Comparison of ENCODE assay signal across 24 cellular contexts in the genomic region with DNA sequence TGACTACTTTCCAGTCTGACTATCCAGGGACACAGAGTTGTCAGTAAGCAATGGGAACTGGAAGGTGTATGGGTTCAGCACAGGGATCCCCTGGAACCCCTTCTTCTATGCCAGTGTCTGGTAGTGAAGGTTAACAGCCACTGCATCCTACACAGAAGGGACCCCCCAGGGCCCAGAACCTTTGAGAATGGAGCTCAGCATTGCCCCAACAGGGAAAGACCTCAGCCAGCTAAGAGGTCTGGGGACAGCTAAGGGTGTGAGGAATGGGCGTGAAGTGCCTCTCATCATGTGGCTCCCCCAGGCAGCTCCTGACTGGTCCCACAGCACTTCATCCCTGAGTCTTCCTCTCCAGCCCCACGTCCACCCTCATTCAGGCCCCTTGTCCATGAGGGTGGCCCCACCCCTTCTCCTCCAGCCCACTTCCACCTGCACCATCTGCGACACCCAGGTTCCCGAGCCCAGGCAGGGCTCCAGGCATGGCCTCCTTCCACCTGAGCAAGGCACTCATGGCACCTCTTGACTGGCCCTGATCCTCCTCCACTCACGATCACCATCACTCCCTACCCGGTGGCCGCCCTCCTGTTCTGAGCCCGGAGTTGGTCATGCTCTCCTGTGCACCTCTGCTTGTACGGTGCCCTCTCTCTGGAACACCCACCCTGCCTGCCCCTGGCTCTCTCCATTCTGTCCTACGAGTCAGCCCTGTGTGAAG.
DNase-seq lines count a peak whose midpoint lies in the region; ATAC-seq and TF ChIP-seq lines count a peak whose summit lies in the region.
"Had no signal": no experiment of that assay in that cellular context is flagged by ENCODE, and none has a peak within 500 bp of the region (broad histone marks: within the 10 kb centered on the region; RNA-seq: fewer than 3 reads in every experiment).

No MANE protein-coding gene starts in this region.

- H3K27me3 Mint-ChIP-seq in activated naive CD8-positive, alpha-beta T cell treated with anti-CD3 and anti-CD28 coated beads, Interleukin-2, amount 10 ng/mL, durations not matched to agents 7 days and 5 days: no peaks in the 10 kb centered on the region
- no peaks in the 10 kb centered on the region for H3K27me3 Mint-ChIP-seq in activated naive CD8-positive, alpha-beta T cell treated with anti-CD3 and anti-CD28 coated beads, Interleukin-2, amount 50 U/mL, for 24 hours
- H3K27me3 Mint-ChIP-seq in endodermal cell (ENCODE audit: insufficient read depth): no peaks in the 10 kb centered on the region
- H3K27me3 Mint-ChIP-seq: activated naive CD8-positive, alpha-beta T cell treated with anti-CD3 and anti-CD28 coated beads for 36 hours; naive thymus-derived CD4-positive, alpha-beta T cell had no signal

- no peaks in the 10 kb centered on the region for H3K36me3 Mint-ChIP-seq in activated naive CD8-positive, alpha-beta T cell treated with anti-CD3 and anti-CD28 coated beads, Interleukin-2, amount 10 ng/mL, durations not matched to agents 7 days and 5 days
- peaks cover under 1% of the 10 kb centered on the region for H3K36me3 Mint-ChIP-seq in activated naive CD8-positive, alpha-beta T cell treated with anti-CD3 and anti-CD28 coated beads, Interleukin-2, amount 50 U/mL, for 24 hours (ENCODE audit: low read depth)
- H3K36me3 Mint-ChIP-seq in endodermal cell (ENCODE audit: low read depth): peaks cover 10% of the 10 kb centered on the region
- H3K36me3 Mint-ChIP-seq: activated naive CD8-positive, alpha-beta T cell treated with anti-CD3 and anti-CD28 coated beads for 36 hours had no signal

- POLR2A ChIA-PET in activated naive CD8-positive, alpha-beta T cell treated with anti-CD3 and anti-CD28 coated beads, Interleukin-2, amount 10 ng/mL, durations not matched to agents 7 days and 5 days (lab: Charles Lee): no interaction called here

- H3K9me3 ChIP-seq in endodermal cell (ENCODE audit: control insufficient read depth, low read length) (no peaks in the 10 kb centered on the region), neutrophil (no peaks in the 10 kb centered on the region)
- H3K9me3 ChIP-seq: BE2C, ovary, transverse colon had no signal

- H3K27me3 ChIP-seq in endodermal cell (ENCODE audit: control insufficient read depth, insufficient read depth, low read length, poor library complexity, severe bottlenecking): no peaks in the 10 kb centered on the region
- H3K27me3 ChIP-seq in neutrophil: no peaks in the 10 kb centered on the region
- H3K27me3 ChIP-seq: BE2C, ovary, transverse colon had no signal

- no peak overlapping the region for H3K9ac ChIP-seq in endodermal cell (ENCODE audit: extremely low read depth, low read length, poor library complexity, severe bottlenecking)

- 92 to 94% methylated on average over 9 to 10 of the region's 10 CpGs for WGBS in endodermal cell (ENCODE audit: insufficient coverage in 1 of 2, insufficient read length in 1 of 2), 2 experiments

- ATAC-seq in activated naive CD8-positive, alpha-beta T cell treated with anti-CD3 and anti-CD28 coated beads, Interleukin-2, amount 10 ng/mL, durations not matched to agents 7 days and 5 days (ENCODE audit: low read depth): no peak
- no peak for ATAC-seq in activated naive CD8-positive, alpha-beta T cell treated with anti-CD3 and anti-CD28 coated beads, Interleukin-2, amount 50 U/mL, for 24 hours
- ATAC-seq: left cardiac atrium; naive thymus-derived CD4-positive, alpha-beta T cell had no signal

- peak; percentile 19 for DNase-seq in activated naive CD8-positive, alpha-beta T cell treated with anti-CD3 and anti-CD28 coated beads, Interleukin-2, amount 10 ng/mL, durations not matched to agents 7 days and 5 days
- no peak for DNase-seq in activated naive CD8-positive, alpha-beta T cell treated with anti-CD3 and anti-CD28 coated beads, Interleukin-2, amount 50 U/mL, for 24 hours
- DNase-seq in endodermal cell (peak; percentile 44), NCI-H187 treated with DMSO at 0.1 percent for 48 hours (lab: John Stamatoyannopoulos, UW) (no peak), DMS79 treated with DMSO at 0.1 percent for 48 hours (lab: John Stamatoyannopoulos, UW) (no peak), GDM1 (lab: John Stamatoyannopoulos, UW) (no peak)
- DNase-seq in stimulated activated naive CD4-positive, alpha-beta T cell (lab: John Stamatoyannopoulos, UW): no peak
- DNase-seq: activated CD4-positive, alpha-beta T cell treated with anti-CD3 and anti-CD28 coated beads for 4 hours; activated naive CD8-positive, alpha-beta T cell treated with anti-CD3 and anti-CD28 coated beads for 36 hours; BE2C; cerebellar nuclear complex; EL; glutamatergic neuron; left cardiac atrium; NCI-H1694 treated with DMSO at 0.1 percent for 48 hours; NCI-H2171 treated with DMSO at 0.1 percent for 48 hours; NCI-H526; stimulated activated CD4-positive, alpha-beta T cell treated with anti-CD3 and anti-CD28 coated beads, Interleukin-4, amount 100 ng/mL, for 1 hour; T-helper 1 cell; transverse colon had no signal

- TF ChIP-seq CTCF in endodermal cell (conservative IDR thresholded peaks at IDR 0.05) (no peak), neutrophil (IDR thresholded peaks at IDR 0.05) (no peak)

- H3K9me3 Mint-ChIP-seq in activated naive CD8-positive, alpha-beta T cell treated with anti-CD3 and anti-CD28 coated beads, Interleukin-2, amount 10 ng/mL, durations not matched to agents 7 days and 5 days: no peaks in the 10 kb centered on the region
- H3K9me3 Mint-ChIP-seq in activated naive CD8-positive, alpha-beta T cell treated with anti-CD3 and anti-CD28 coated beads, Interleukin-2, amount 50 U/mL, for 24 hours: no peaks in the 10 kb centered on the region
- H3K9me3 Mint-ChIP-seq in endodermal cell: no peaks in the 10 kb centered on the region
- H3K9me3 Mint-ChIP-seq: activated naive CD8-positive, alpha-beta T cell treated with anti-CD3 and anti-CD28 coated beads for 36 hours; naive thymus-derived CD4-positive, alpha-beta T cell had no signal

- H3K27ac ChIP-seq in endodermal cell (ENCODE audit: low read depth, low read length) (no peak overlapping the region), neutrophil (peak overlapping the region; percentile 43)
- H3K27ac ChIP-seq: epithelial cell of prostate, ovary, transverse colon had no signal

- no peaks in the 10 kb centered on the region for H3K4me1 Mint-ChIP-seq in activated naive CD8-positive, alpha-beta T cell treated with anti-CD3 and anti-CD28 coated beads, Interleukin-2, amount 10 ng/mL, durations not matched to agents 7 days and 5 days
- no peaks in the 10 kb centered on the region for H3K4me1 Mint-ChIP-seq in activated naive CD8-positive, alpha-beta T cell treated with anti-CD3 and anti-CD28 coated beads, Interleukin-2, amount 50 U/mL, for 24 hours
- peaks cover 13% of the 10 kb centered on the region for H3K4me1 Mint-ChIP-seq in endodermal cell
- H3K4me1 Mint-ChIP-seq: activated naive CD8-positive, alpha-beta T cell treated with anti-CD3 and anti-CD28 coated beads for 36 hours had no signal

- H3K27ac Mint-ChIP-seq in activated naive CD8-positive, alpha-beta T cell treated with anti-CD3 and anti-CD28 coated beads, Interleukin-2, amount 10 ng/mL, durations not matched to agents 7 days and 5 days: no peak overlapping the region
- H3K27ac Mint-ChIP-seq in activated naive CD8-positive, alpha-beta T cell treated with anti-CD3 and anti-CD28 coated beads, Interleukin-2, amount 50 U/mL, for 24 hours: no peak overlapping the region
- H3K27ac Mint-ChIP-seq in endodermal cell: no peak overlapping the region
- H3K27ac Mint-ChIP-seq: activated naive CD8-positive, alpha-beta T cell treated with anti-CD3 and anti-CD28 coated beads for 36 hours had no signal

- no peak overlapping the region for H3K4me3 ChIP-seq in endodermal cell (ENCODE audit: low read length)
- H3K4me3 ChIP-seq in neutrophil (ENCODE audit: low read depth in 1 of 2, low read length in 1 of 2): no peak overlapping the region
- H3K4me3 ChIP-seq: ovary, transverse colon had no signal

- H3K4me3 Mint-ChIP-seq in activated naive CD8-positive, alpha-beta T cell treated with anti-CD3 and anti-CD28 coated beads, Interleukin-2, amount 10 ng/mL, durations not matched to agents 7 days and 5 days: no peak overlapping the region
- H3K4me3 Mint-ChIP-seq in activated naive CD8-positive, alpha-beta T cell treated with anti-CD3 and anti-CD28 coated beads, Interleukin-2, amount 50 U/mL, for 24 hours: no peak overlapping the region
- no peak overlapping the region for H3K4me3 Mint-ChIP-seq in endodermal cell
- H3K4me3 Mint-ChIP-seq: activated naive CD8-positive, alpha-beta T cell treated with anti-CD3 and anti-CD28 coated beads for 36 hours; naive thymus-derived CD4-positive, alpha-beta T cell had no signal

- H3K36me3 ChIP-seq in endodermal cell (ENCODE audit: control insufficient read depth, insufficient read depth, low read length): no peaks in the 10 kb centered on the region
- H3K36me3 ChIP-seq in neutrophil: peaks cover 87% of the 10 kb centered on the region
- H3K36me3 ChIP-seq: BE2C, ovary had no signal

- no peaks in the 10 kb centered on the region for H3K4me1 ChIP-seq in endodermal cell (ENCODE audit: control insufficient read depth, insufficient read depth, low read length)
- H3K4me1 ChIP-seq in neutrophil (ENCODE audit: control insufficient read depth in 1 of 2, insufficient read depth in 1 of 2, low read depth in 1 of 2, low read length in 1 of 2): peaks cover 6 to 10% of the 10 kb centered on the region in 2 experiments
- H3K4me1 ChIP-seq: BE2C, transverse colon had no signal

Comparison
In these comparisons a context has a peak if more than half of its experiments do, and no peak if none do; other contexts are left out.
1. DNase-seq: peak in activated naive CD8-positive, alpha-beta T cell treated with anti-CD3 and anti-CD28 coated beads, Interleukin-2, amount 10 ng/mL, durations not matched to agents 7 days and 5 days (single experiment) and endodermal cell (single experiment); none in activated naive CD8-positive, alpha-beta T cell treated with anti-CD3 and anti-CD28 coated beads, Interleukin-2, amount 50 U/mL, for 24 hours (single experiment), stimulated activated naive CD4-positive, alpha-beta T cell (0 of 6), NCI-H187 treated with DMSO at 0.1 percent for 48 hours (single experiment), DMS79 treated with DMSO at 0.1 percent for 48 hours (single experiment) and GDM1 (single experiment).